Comparison of ENCODE assay signal across 1 cellular context in genomic region chr2:19677825-19678518, GRCh38.
TF ChIP-seq lines count a peak whose summit lies in the region.

No MANE protein-coding gene starts in this region.

TF ChIP-seq in HepG2, 621 proteins besides CTCF, POLR2A, EP300 and RAD21 (continued from another document):
- TF ChIP-seq ZNF362 (CRISPR knock-in tag; IDR thresholded peaks at IDR 0.05; ENCODE audit: borderline replicate concordance) = no peak
- TF ChIP-seq FOXP4 (CRISPR knock-in tag; IDR thresholded peaks at IDR 0.05) = no peak
- TF ChIP-seq HCFC1 (IDR thresholded peaks at IDR 0.05; ENCODE audit: low read depth, low read length) = no peak
- no peak for TF ChIP-seq ZNF253 (CRISPR knock-in tag; IDR thresholded peaks at IDR 0.05; ENCODE audit: borderline replicate concordance)
- no peak for TF ChIP-seq GZF1 (CRISPR knock-in tag; IDR thresholded peaks at IDR 0.05)
- no peak for TF ChIP-seq NFATC3 (CRISPR knock-in tag; IDR thresholded peaks at IDR 0.05)
- TF ChIP-seq ZNF616 (CRISPR knock-in tag; IDR thresholded peaks at IDR 0.05; ENCODE audit: low read depth) = no peak
- TF ChIP-seq ZNF543 (CRISPR knock-in tag; IDR thresholded peaks at IDR 0.05) = no peak
